Comparison of ENCODE assay signal across 8 cellular contexts in the genomic region with DNA sequence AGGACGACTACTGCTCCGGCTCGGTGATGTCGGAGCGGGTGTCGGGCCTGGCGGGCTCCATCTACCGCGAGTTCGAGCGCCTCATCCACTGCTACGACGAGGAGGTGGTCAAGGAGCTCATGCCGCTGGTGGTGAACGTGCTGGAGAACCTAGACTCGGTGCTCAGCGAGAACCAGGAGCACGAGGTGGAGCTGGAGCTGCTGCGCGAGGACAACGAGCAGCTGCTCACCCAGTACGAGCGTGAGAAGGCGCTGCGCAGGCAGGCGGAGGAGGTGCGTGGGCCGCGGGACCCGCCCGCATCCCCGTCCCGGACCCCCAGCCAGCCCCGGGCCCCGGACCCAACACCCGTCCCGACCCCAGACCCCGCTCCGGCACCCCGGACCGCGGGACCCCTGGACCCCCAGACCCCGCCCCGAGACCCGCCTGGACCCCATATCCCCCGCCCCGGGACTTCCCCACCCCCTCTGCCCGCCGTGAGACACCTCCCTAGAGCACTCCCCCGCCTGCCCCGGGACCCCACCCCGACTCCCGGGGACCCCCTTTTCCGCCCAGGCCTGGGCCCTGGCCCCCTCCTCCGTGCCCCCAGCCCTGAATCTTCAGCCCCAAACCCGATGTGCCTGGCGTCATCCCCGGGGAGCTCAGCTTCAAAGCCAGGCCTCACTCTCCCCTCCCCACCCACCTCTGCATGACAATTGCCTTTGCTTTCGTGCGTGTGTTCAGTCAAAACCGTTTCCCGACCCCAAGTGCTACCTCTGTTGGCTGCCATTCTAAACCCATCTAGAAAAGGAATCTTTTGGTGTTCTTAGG. TPM values are rescaled to one million over a fixed set of nuclear protein-coding genes. Genes with fewer than 3 reads are reported as not detected.
A peak's percentile ranks its signal among the peaks of the same experiment; 100 is the strongest.
DNase-seq lines count a peak whose midpoint lies in the region; TF ChIP-seq lines count a peak whose summit lies in the region.

No MANE protein-coding gene starts in this region.

- H3K9ac ChIP-seq in NT2/D1 (ENCODE audit: insufficient read length, low read depth) = peak overlapping the region; percentile 99

- H3K4me1 Mint-ChIP-seq in glutamatergic neuron (ENCODE audit: low read depth, unreplicated experiment) (peaks cover 30% of the 10 kb centered on the region), progenitor cell of endocrine pancreas (ENCODE audit: low read depth) (peaks cover 13% of the 10 kb centered on the region)

- DNase-seq in HFF-Myc (ENCODE audit: extremely low read depth, low read depth) = no peak
- no peak for DNase-seq in NT2/D1 (ENCODE audit: low read depth, low spot score)
- DNase-seq in activated naive CD4-positive, alpha-beta T cell treated with Interleukin-2 at 50 U/mL for 16 hours = peak; percentile 59
- peak; percentile 56 for DNase-seq in glutamatergic neuron
- DNase-seq in progenitor cell of endocrine pancreas (ENCODE audit: low spot score, unreplicated experiment) = no peak
- DNase-seq in SKM-1 treated with dmso at 0.1 percent for 144 hours (lab: John Stamatoyannopoulos, UW; ENCODE audit: unreplicated experiment) = no peak
- no peak for DNase-seq in DMS153 (lab: John Stamatoyannopoulos, UW)

- H3K9me3 Mint-ChIP-seq in glutamatergic neuron (ENCODE audit: unreplicated experiment) = peaks cover 19% of the 10 kb centered on the region
- H3K9me3 Mint-ChIP-seq in progenitor cell of endocrine pancreas (ENCODE audit: low read depth) = no peaks in the 10 kb centered on the region

- H3K4me3 Mint-ChIP-seq in glutamatergic neuron (ENCODE audit: unreplicated experiment) (peak overlapping the region; percentile 91), progenitor cell of endocrine pancreas (ENCODE audit: low read depth) (peak overlapping the region; percentile 99)

- H3K27me3 Mint-ChIP-seq in glutamatergic neuron (ENCODE audit: unreplicated experiment) (peaks cover 17% of the 10 kb centered on the region), progenitor cell of endocrine pancreas (no peaks in the 10 kb centered on the region)

- no peaks in the 10 kb centered on the region for H3K9me3 ChIP-seq in NT2/D1 (ENCODE audit: insufficient read depth, low read length)

- TF ChIP-seq CTCF in GM12875 (IDR thresholded peaks at IDR 0.05; ENCODE audit: borderline replicate concordance, insufficient read depth, low read depth, low read length) (no peak), HFF-Myc (IDR thresholded peaks at IDR 0.05; ENCODE audit: low read depth, low read length, missing control alignments) (no peak), glutamatergic neuron (IDR thresholded peaks at IDR 0.05; ENCODE audit: partially characterized antibody, unreplicated experiment) (no peak), progenitor cell of endocrine pancreas (IDR thresholded peaks at IDR 0.05; ENCODE audit: unreplicated experiment) (no peak)

- peaks cover 13% of the 10 kb centered on the region for H3K4me1 ChIP-seq in NT2/D1 (ENCODE audit: insufficient read depth, insufficient read length)

- no peaks in the 10 kb centered on the region for H3K36me3 Mint-ChIP-seq in glutamatergic neuron (ENCODE audit: unreplicated experiment)
- H3K36me3 Mint-ChIP-seq in progenitor cell of endocrine pancreas (ENCODE audit: insufficient read depth) = peaks cover 7% of the 10 kb centered on the region

- H3K27me3 ChIP-seq in NT2/D1 (ENCODE audit: insufficient read depth, insufficient read length) = no peaks in the 10 kb centered on the region

- H3K4me3 ChIP-seq in GM12875 (ENCODE audit: low read depth, low read length) (peak overlapping the region; percentile 77), HFF-Myc (replicated peaks; ENCODE audit: low read depth, low read length) (peak overlapping the region; percentile 67), NT2/D1 (ENCODE audit: insufficient read length, low read depth) (peak overlapping the region; percentile 100)

- H3K27ac Mint-ChIP-seq in glutamatergic neuron (ENCODE audit: unreplicated experiment) = peak overlapping the region; percentile 94
- peak overlapping the region; percentile 87 for H3K27ac Mint-ChIP-seq in progenitor cell of endocrine pancreas

- peaks cover 36% of the 10 kb centered on the region for H3K36me3 ChIP-seq in NT2/D1 (ENCODE audit: insufficient read depth, insufficient read length, low read length)

RNA-seq across cellular contexts. Expression of a gene that starts 0.6 kb away (rescaled TPM):
- total RNA-seq in glutamatergic neuron (ENCODE audit: unreplicated experiment) = 281 TPM
- 153 and 157 TPM in 2 replicates for total RNA-seq in progenitor cell of endocrine pancreas

RNA-seq across cellular contexts. Expression of a gene that starts 28.5 kb away (rescaled TPM):
- total RNA-seq in glutamatergic neuron (ENCODE audit: unreplicated experiment) = 72.9 TPM
- total RNA-seq in progenitor cell of endocrine pancreas = 141 and 146 TPM in 2 replicates

Comparison
In these comparisons a context has a peak if more than half of its experiments do, and no peak if none do; other contexts are left out.
1. DNase-seq: peak in activated naive CD4-positive, alpha-beta T cell treated with Interleukin-2 at 50 U/mL for 16 hours (single experiment) and glutamatergic neuron (single experiment); none in HFF-Myc (single experiment), NT2/D1 (single experiment), progenitor cell of endocrine pancreas (single experiment), SKM-1 treated with dmso at 0.1 percent for 144 hours (single experiment) and DMS153 (single experiment).
2. Peak in every context shown above with its lines, with median percentiles within 50 percentile points of each other: H3K4me3 ChIP-seq.